Comparison of ENCODE assay signal across 17 cellular contexts in genomic region chr11:17414317-17414737, GRCh38. TPM values are rescaled to one million over a fixed set of nuclear protein-coding genes. Genes with fewer than 3 reads are reported as not detected.
DNase-seq lines count a peak whose midpoint lies in the region; ATAC-seq and TF ChIP-seq lines count a peak whose summit lies in the region.
"Had no signal": no experiment of that assay in that cellular context is flagged by ENCODE, and none has a peak within 500 bp of the region (broad histone marks: within the 10 kb centered on the region; RNA-seq: fewer than 3 reads in every experiment).

No MANE protein-coding gene starts in this region.

- H3K4me3 ChIP-seq in BLaER1 = no peak overlapping the region
- no peak overlapping the region for H3K4me3 ChIP-seq in left lung
- H3K4me3 ChIP-seq: coronary artery had no signal

- no peaks in the 10 kb centered on the region for H4K20me1 ChIP-seq in BLaER1

- peaks cover 37% of the 10 kb centered on the region for H3K4me1 ChIP-seq in BLaER1
- peaks cover 0 to 5% of the 10 kb centered on the region in 2 donors for H3K4me1 ChIP-seq in left lung
- H3K4me1 ChIP-seq: BE2C had no signal

- H3K27ac ChIP-seq in BLaER1 = no peak overlapping the region; the same call in 1 of the 2 replicates
- H3K27ac ChIP-seq in left lung = no peak overlapping the region
- H3K27ac ChIP-seq: coronary artery had no signal

- H3K36me3 ChIP-seq in BLaER1 (no peaks in the 10 kb centered on the region), left lung (no peaks in the 10 kb centered on the region)
- H3K36me3 ChIP-seq: BE2C had no signal

- no peak overlapping the region for H3K9ac ChIP-seq in BLaER1

- peak; percentile 7 for DNase-seq in COR-L47 (lab: John Stamatoyannopoulos, UW)
- DNase-seq in NCI-H510A (lab: John Stamatoyannopoulos, UW) = peak; percentile 57
- DNase-seq in left lung = no peak
- no peak for DNase-seq in stimulated activated CD4-positive, alpha-beta T cell treated with anti-CD3 and anti-CD28 coated beads, Interleukin-2, amount 100 ng/mL, for 24 hours
- DNase-seq: activated effector memory CD4-positive, alpha-beta T cell treated with Interleukin-2 at 50 U/mL for 16 hours; BE2C; DMS 273 treated with DMSO at 0.1 percent for 48 hours; HFFc6; stimulated activated CD4-positive, alpha-beta T cell treated with anti-CD3 and anti-CD28 coated beads, Interleukin-4, amount 100 ng/mL, for 24 hours; stimulated activated CD8-positive, alpha-beta memory T cell treated with anti-CD3 and anti-CD28 coated beads, Interleukin-4, amount 100 ng/mL, for 48 hours had no signal

- intact Hi-C loops in left lung (cut with DNase I) = no loop called here

- TF ChIP-seq CTCF in left lung (IDR thresholded peaks at IDR 0.05) = no peak

- peak; percentile 31 for ATAC-seq in left lung
- ATAC-seq in GM19463 (IDR thresholded peaks at IDR 0.05; ENCODE audit: unreplicated experiment) = no peak
- ATAC-seq in HG02884 (IDR thresholded peaks at IDR 0.05; ENCODE audit: unreplicated experiment) = no peak
- ATAC-seq: Panc1, SK-N-SH treated with all-trans-retinoic acid at 6 μM for 48 hours had no signal

- H3K27me3 ChIP-seq in BLaER1 (no peaks in the 10 kb centered on the region), left lung (peaks cover 0 to 6% of the 10 kb centered on the region in 2 donors)
- H3K27me3 ChIP-seq: BE2C had no signal

- no peaks in the 10 kb centered on the region for H3K9me3 ChIP-seq in BLaER1
- no peaks in the 10 kb centered on the region for H3K9me3 ChIP-seq in left lung
- H3K9me3 ChIP-seq: BE2C had no signal

- 0 out of 2 replicates have a peak overlapping the region, but pooled peaks have one; percentile 5 for H3K4me2 ChIP-seq in BLaER1

RNA-seq across cellular contexts. Expression of gene KCNJ11, which starts 25.9 kb away (rescaled TPM):
- total RNA-seq in left lung = 1 to 10 TPM; 1.8 to 7.2 TPM
- total RNA-seq: fibroblast of villous mesenchyme, HFFc6 had no signal

Comparison
In these comparisons a context has a peak if more than half of its experiments do, and no peak if none do; other contexts are left out.
1. DNase-seq: peak in COR-L47 (single experiment) and NCI-H510A (single experiment); none in left lung (0 of 2) and stimulated activated CD4-positive, alpha-beta T cell treated with anti-CD3 and anti-CD28 coated beads, Interleukin-2, amount 100 ng/mL, for 24 hours (0 of 2).